Comparison of ENCODE assay signal across 9 cellular contexts in genomic region chr1:1402081-1402900, GRCh38. TPM values are rescaled to one million over a fixed set of nuclear protein-coding genes. Genes with fewer than 3 reads are reported as not detected.
DNase-seq lines count a peak whose midpoint lies in the region; ATAC-seq and TF ChIP-seq lines count a peak whose summit lies in the region.
"Had no signal": no experiment of that assay in that cellular context is flagged by ENCODE, and none has a peak within 500 bp of the region (broad histone marks: within the 10 kb centered on the region; RNA-seq: fewer than 3 reads in every experiment).

No MANE protein-coding gene starts in this region.

- ATAC-seq in HG03439 (IDR thresholded peaks at IDR 0.05; ENCODE audit: unreplicated experiment) (no peak), HG02870 (IDR thresholded peaks at IDR 0.05; ENCODE audit: unreplicated experiment) (no peak)

- TF ChIP-seq POLR2A in adrenal gland (IDR thresholded peaks at IDR 0.05), result peak in 1 of 2 donors; percentile 22

- no peaks in the 10 kb centered on the region; the same call in 1 of the 2 replicates for H3K4me1 ChIP-seq in BE2C
- peaks cover 27 to 39% of the 10 kb centered on the region in 2 donors for H3K4me1 ChIP-seq in adrenal gland (replicated peaks in 1 of 2)

- intact Hi-C loops in adrenal gland (cut with DNase I), result no loop called here

- 59 to 65% (median 62%) methylated on average over 20 of the region's 20 CpGs for WGBS in adrenal gland, 4 donors

- H3K36me3 ChIP-seq in BE2C (peaks cover 71% of the 10 kb centered on the region), adrenal gland (replicated peaks in 1 of 2) (peaks cover 0 to 61% of the 10 kb centered on the region in 2 donors)

- peak overlapping the region in 2 of 5 donors; percentile 29 to 86 for H3K27ac ChIP-seq in adrenal gland

- no peaks in the 10 kb centered on the region for H3K27me3 ChIP-seq in BE2C
- no peaks in the 10 kb centered on the region for H3K27me3 ChIP-seq in adrenal gland

- H3K4me3 ChIP-seq in BE2C (ENCODE audit: low read depth, low read length) (no peak overlapping the region), adrenal gland (no peak overlapping the region)

- H3K9me3 ChIP-seq in BE2C (no peaks in the 10 kb centered on the region), adrenal gland (replicated peaks in 1 of 3) (no peaks in the 10 kb centered on the region)

- DNase-seq in BE2C, result peak; percentile 76
- peak; percentile 33 for DNase-seq in NOMO-1 treated with DMSO at 0.1 percent for 48 hours (lab: John Stamatoyannopoulos, UW; ENCODE audit: unreplicated experiment)
- peak in 6 of 7 donors; percentile 57 to 79 (median 64) for DNase-seq in adrenal gland
- DNase-seq in kidney glomerular epithelial cell (lab: John Stamatoyannopoulos, UW), result peak; percentile 48
- no peak for DNase-seq in DMS79 treated with DMSO at 0.1 percent for 48 hours (lab: John Stamatoyannopoulos, UW)

- peak; percentile 86 for TF ChIP-seq CTCF in BE2C (IDR thresholded peaks at IDR 0.05; ENCODE audit: low read depth, low read length)
- TF ChIP-seq CTCF in GM12874 (IDR thresholded peaks at IDR 0.05; ENCODE audit: insufficient read depth, low read depth, low read length), result peak; percentile 61
- TF ChIP-seq CTCF in adrenal gland (IDR thresholded peaks at IDR 0.05), result peak in 5 of 6 experiments; percentile 12 to 52 (median 47)

RNA-seq across cellular contexts. Expression of gene CCNL2, which starts 3.2 kb away (rescaled TPM):
- 491 TPM for polyA plus RNA-seq in BE2C (2012; ENCODE audit: insufficient read depth, insufficient read length, low read depth)
- 100 to 1,000 TPM in 6 of 8 donors, 10 to 100 TPM in 2; 53.4 to 264 (median 148) TPM for total RNA-seq in adrenal gland
- 100 to 1,000 TPM in 2 of 3 donors, 10 to 100 TPM in 1; 65.2 to 893 (median 593) TPM for polyA plus RNA-seq in adrenal gland

RNA-seq across cellular contexts. Expression of gene MRPL20, which starts 4.8 kb away (rescaled TPM):
- 709 TPM for polyA plus RNA-seq in BE2C (2012; ENCODE audit: insufficient read depth, insufficient read length, low read depth)
- total RNA-seq in adrenal gland, result 100 to 1,000 TPM in 7 of 8 donors, 10 to 100 TPM in 1; 98.9 to 276 (median 158) TPM
- 100 to 1,000 TPM; 116 to 175 (median 134) TPM for polyA plus RNA-seq in adrenal gland

RNA-seq across cellular contexts. Expression of gene ANKRD65, which starts 18.8 kb away (rescaled TPM):
- 0.36 TPM for polyA plus RNA-seq in BE2C (2012; ENCODE audit: insufficient read depth, insufficient read length, low read depth)
- 1 to 10 TPM in 5 of 8 donors, under 1 TPM in 3; 0.39 to 2.6 (median 1.6) TPM for total RNA-seq in adrenal gland
- polyA plus RNA-seq in adrenal gland, result 1 to 10 TPM in 2 of 3 donors, under 1 TPM in 1; 0.53 to 3.4 (median 2.2) TPM
- total RNA-seq: T-helper 2 cell treated with Interferon-gamma antibody and Interleukin-4, amounts not matched to agents 100 ng/mL and 5 ng/mL, for 36 hours had no signal

RNA-seq across cellular contexts. Expression of gene AURKAIP1, which starts 27.3 kb away (rescaled TPM):
- polyA plus RNA-seq in BE2C (2012; ENCODE audit: insufficient read depth, insufficient read length, low read depth), result 640 TPM
- total RNA-seq in adrenal gland, result 100 to 1,000 TPM in 7 of 8 donors, 10 to 100 TPM in 1; 89.6 to 260 (median 161) TPM
- polyA plus RNA-seq in adrenal gland, result 100 to 1,000 TPM in 2 of 3 donors, 10 to 100 TPM in 1; 44.2 to 317 (median 226) TPM

RNA-seq across cellular contexts. Expression of gene VWA1, which starts 33.2 kb away (rescaled TPM):
- 33.2 TPM for polyA plus RNA-seq in BE2C (2012; ENCODE audit: insufficient read depth, insufficient read length, low read depth)
- total RNA-seq in adrenal gland, result 10 to 100 TPM; 14.8 to 49.0 (median 30.6) TPM
- polyA plus RNA-seq in adrenal gland, result 10 to 100 TPM in 2 of 3 donors, under 1 TPM in 1; 0.99 to 39.3 (median 25.9) TPM
